ENCODE assay signal across 19 cellular contexts in the genomic region with DNA sequence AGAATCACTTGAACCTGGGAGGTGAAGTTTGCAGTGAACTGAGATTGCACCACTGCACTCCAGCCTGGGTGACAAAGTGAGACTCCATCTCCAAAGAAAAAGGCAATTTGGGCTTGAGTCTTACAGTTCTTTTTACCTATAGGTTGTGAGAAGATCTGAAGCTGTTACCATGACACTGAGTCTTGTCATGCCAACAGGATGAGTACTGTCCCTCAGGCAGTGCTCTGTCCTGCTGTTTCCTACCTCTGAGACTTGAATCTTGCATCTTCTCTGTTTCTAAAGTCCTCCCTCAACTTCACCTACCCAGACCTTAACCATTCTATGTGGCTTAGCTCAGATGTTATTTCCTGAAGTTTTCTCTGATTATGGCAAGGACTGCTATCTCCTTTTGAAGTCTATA.
A peak's percentile ranks its signal among the peaks of the same experiment; 100 is the strongest.
DNase-seq lines count a peak whose midpoint lies in the region; FAIRE-seq and TF ChIP-seq lines count a peak whose summit lies in the region.
"Had no signal": no experiment of that assay in that cellular context is flagged by ENCODE, and none has a peak within 500 bp of the region (broad histone marks: within the 10 kb centered on the region; RNA-seq: fewer than 3 reads in every experiment).

No MANE protein-coding gene starts in this region.

- H3K9me1 ChIP-seq in keratinocyte (ENCODE audit: control insufficient read depth, extremely low read depth, insufficient read depth, low read length), result no peaks in the 10 kb centered on the region

- no peak overlapping the region for H3K4me2 ChIP-seq in keratinocyte (ENCODE audit: control insufficient read depth, extremely low read depth, insufficient read depth, low read depth, low read length)

- TF ChIP-seq CTCF in epithelial cell of esophagus (IDR thresholded peaks at IDR 0.05; ENCODE audit: insufficient read depth, low read depth, low read length, missing control alignments) (no peak), keratinocyte (optimal IDR thresholded peaks at IDR 0.05 in 1 of 3, IDR thresholded peaks at IDR 0.05 in 1 of 3, conservative IDR thresholded peaks at IDR 0.05 in 1 of 3; ENCODE audit: extremely low read depth in 1 of 3, insufficient read depth in 2 of 3, low read length in 3 of 3) (no peak), brain microvascular endothelial cell (IDR thresholded peaks at IDR 0.05; ENCODE audit: low read depth, low read length, missing control alignments) (no peak)

- H4K20me1 ChIP-seq in keratinocyte (ENCODE audit: control insufficient read depth, extremely low read depth, insufficient read depth, low read length), result no peaks in the 10 kb centered on the region

- H3K4me1 ChIP-seq in keratinocyte (ENCODE audit: control insufficient read depth, extremely low read depth, insufficient read depth, low read length), result no peaks in the 10 kb centered on the region

- DNase-seq in M059J (ENCODE audit: low read depth), result peak; percentile 42
- DNase-seq in epithelial cell of esophagus (ENCODE audit: low read depth), result peak; percentile 41
- no peak for DNase-seq in keratinocyte (ENCODE audit: low read depth, low spot score)
- no peak for DNase-seq in RCC 7860 (ENCODE audit: low spot score)
- no peak for DNase-seq in T-helper 1 cell
- DNase-seq in brain microvascular endothelial cell, result no peak
- DNase-seq: C1 segment of cervical spinal cord; Calu3; CD4-positive, alpha-beta memory T cell; COR-L47; DMS79; EL; GDM1; GM23248; H7; HCEC 1CT had no signal

- H3K9me3 ChIP-seq in keratinocyte (ENCODE audit: control insufficient read depth, low read depth, low read length), result no peaks in the 10 kb centered on the region

- no peaks in the 10 kb centered on the region for H3K36me3 ChIP-seq in keratinocyte (ENCODE audit: control insufficient read depth in 2 of 2, extremely low read depth in 1 of 2, insufficient read depth in 2 of 2, low read length in 2 of 2)
- H3K36me3 ChIP-seq in brain microvascular endothelial cell (replicated peaks), result no peaks in the 10 kb centered on the region

- no peak overlapping the region for H2AFZ ChIP-seq in keratinocyte (ENCODE audit: control insufficient read depth, low read length)
- H2AFZ ChIP-seq: GM23248 had no signal

- FAIRE-seq in keratinocyte (lab: Jason Lieb, UNC) (peak; percentile 73), RCC 7860 (lab: Jason Lieb, UNC) (no peak)
- FAIRE-seq: GM12878, GM19239, H1 had no signal

- H3K27me3 ChIP-seq in keratinocyte (ENCODE audit: control insufficient read depth, extremely low read depth, insufficient read depth, low read length) (no peaks in the 10 kb centered on the region), brain microvascular endothelial cell (replicated peaks) (no peaks in the 10 kb centered on the region)

- H3K9ac ChIP-seq in keratinocyte (ENCODE audit: control insufficient read depth, extremely low read depth, insufficient read depth, low read length), result no peak overlapping the region
- H3K9ac ChIP-seq: GM23248 had no signal

- H3K4me3 ChIP-seq in epithelial cell of esophagus (ENCODE audit: low read length) (no peak overlapping the region), keratinocyte (ENCODE audit: control insufficient read depth in 2 of 3, extremely low read depth in 1 of 3, insufficient read depth in 2 of 3, low read depth in 1 of 3, low read length in 3 of 3) (no peak overlapping the region), brain microvascular endothelial cell (ENCODE audit: low read depth, low read length) (no peak overlapping the region)
- H3K4me3 ChIP-seq: GM12878, GM23248 had no signal

- in situ Hi-C loops in brain microvascular endothelial cell (cut with HindIII; ENCODE audit: low pct_ligation_motif_present, low sequenced_read_pairs), result no loop called here

- H3K27ac ChIP-seq in keratinocyte (ENCODE audit: control insufficient read depth, insufficient read depth, low read length) (no peak overlapping the region), brain microvascular endothelial cell (no peak overlapping the region)
- H3K27ac ChIP-seq: GM23248 had no signal

- H3K79me2 ChIP-seq in keratinocyte (ENCODE audit: control insufficient read depth, insufficient read depth, low read length), result no peaks in the 10 kb centered on the region

- dilution Hi-C loops in keratinocyte (cut with MboI; ENCODE audit: extremely low pct_ligation_motif_present, low sequenced_read_pairs), result no loop called here

Comparison
In these comparisons a context has a peak if more than half of its experiments do, and no peak if none do; other contexts are left out.
1. DNase-seq: peak in M059J (single experiment) and epithelial cell of esophagus (single experiment); none in keratinocyte (single experiment), RCC 7860 (single experiment), T-helper 1 cell (0 of 5) and brain microvascular endothelial cell (single experiment).